ENCODE assay signal across 8 cellular contexts in genomic region chr3:122030381-122031122, GRCh38. TPM values are rescaled to one million over a fixed set of nuclear protein-coding genes. Genes with fewer than 3 reads are reported as not detected.
A peak's percentile ranks its signal among the peaks of the same experiment; 100 is the strongest.
DNase-seq lines count a peak whose midpoint lies in the region; ATAC-seq, FAIRE-seq and TF ChIP-seq lines count a peak whose summit lies in the region.

No MANE protein-coding gene starts in this region.

- peak; percentile 53 for ATAC-seq in HG03095 (IDR thresholded peaks at IDR 0.05; ENCODE audit: unreplicated experiment)
- peak; percentile 89 for ATAC-seq in activated T-helper 17 cell treated with anti-CD3 and anti-CD28 coated beads, Interleukin-2, amount 50 U/mL, for 72 hours (replicated peaks)

- in situ Hi-C loops in GM18951 (cut with MboI; ENCODE audit: low sequenced_read_pairs, unreplicated experiment): no loop called here

- H3K27me3 ChIP-seq in H7 (ENCODE audit: control insufficient read depth, insufficient read depth, low read length): no peaks in the 10 kb centered on the region

- H3K36me3 Mint-ChIP-seq in activated T-helper 17 cell treated with anti-CD3 and anti-CD28 coated beads, Interleukin-2, amount 50 U/mL, for 72 hours (ENCODE audit: low read depth): no peaks in the 10 kb centered on the region

- peak overlapping the region; percentile 68 for H3K27ac Mint-ChIP-seq in activated T-helper 17 cell treated with anti-CD3 and anti-CD28 coated beads, Interleukin-2, amount 50 U/mL, for 72 hours

- DNase-seq in AG08396 (ENCODE audit: low spot score) (peak; percentile 58), urothelium cell line (ENCODE audit: low spot score) (no peak), H7 (no peak), CD1c-positive myeloid dendritic cell (ENCODE audit: extremely low spot score) (no peak), COLO668 (lab: John Stamatoyannopoulos, UW; ENCODE audit: unreplicated experiment) (no peak)

- no peak overlapping the region for H3K4me3 ChIP-seq in H7 (ENCODE audit: insufficient read depth, low read depth, low read length)

- H3K36me3 ChIP-seq in H7 (replicated peaks; ENCODE audit: control insufficient read depth, insufficient read depth, low read length): no peaks in the 10 kb centered on the region

- peak overlapping the region; percentile 61 for H3K4me3 Mint-ChIP-seq in activated T-helper 17 cell treated with anti-CD3 and anti-CD28 coated beads, Interleukin-2, amount 50 U/mL, for 72 hours

- peaks cover 2% of the 10 kb centered on the region for H3K9me3 Mint-ChIP-seq in activated T-helper 17 cell treated with anti-CD3 and anti-CD28 coated beads, Interleukin-2, amount 50 U/mL, for 72 hours

- FAIRE-seq in urothelium cell line (lab: Jason Lieb, UNC): no peak

- H3K27me3 Mint-ChIP-seq in activated T-helper 17 cell treated with anti-CD3 and anti-CD28 coated beads, Interleukin-2, amount 50 U/mL, for 72 hours: no peaks in the 10 kb centered on the region

- TF ChIP-seq POLR2A in GM18951 (IDR thresholded peaks at IDR 0.05; ENCODE audit: extremely low read depth, insufficient read depth, insufficient read length): peak; percentile 32

- peaks cover 10% of the 10 kb centered on the region for H3K4me1 Mint-ChIP-seq in activated T-helper 17 cell treated with anti-CD3 and anti-CD28 coated beads, Interleukin-2, amount 50 U/mL, for 72 hours

RNA-seq across cellular contexts. Expression of gene ILDR1, which starts 8.5 kb away (rescaled TPM):
- total RNA-seq in activated T-helper 17 cell treated with anti-CD3 and anti-CD28 coated beads, Interleukin-2, amount 50 U/mL, for 72 hours: 1 to 10 TPM in 1 of 2 donors, under 1 TPM in 1; 0.21 to 1.4 TPM
- total RNA-seq in H7 (2014; rRNA removed; shearing (Covaris generic)): 1.00 and 1.1 TPM in 2 replicates

RNA-seq across cellular contexts. Expression of gene CD86, which starts 24.6 kb away (rescaled TPM):
- total RNA-seq in activated T-helper 17 cell treated with anti-CD3 and anti-CD28 coated beads, Interleukin-2, amount 50 U/mL, for 72 hours: 1 to 10 TPM; 1.8 to 4.4 TPM
- 0.24 TPM in 1 of 2 replicates, not detected in the other for total RNA-seq in H7 (2014; rRNA removed; shearing (Covaris generic))
